ENCODE assay signal across 1 cellular context in the genomic region with DNA sequence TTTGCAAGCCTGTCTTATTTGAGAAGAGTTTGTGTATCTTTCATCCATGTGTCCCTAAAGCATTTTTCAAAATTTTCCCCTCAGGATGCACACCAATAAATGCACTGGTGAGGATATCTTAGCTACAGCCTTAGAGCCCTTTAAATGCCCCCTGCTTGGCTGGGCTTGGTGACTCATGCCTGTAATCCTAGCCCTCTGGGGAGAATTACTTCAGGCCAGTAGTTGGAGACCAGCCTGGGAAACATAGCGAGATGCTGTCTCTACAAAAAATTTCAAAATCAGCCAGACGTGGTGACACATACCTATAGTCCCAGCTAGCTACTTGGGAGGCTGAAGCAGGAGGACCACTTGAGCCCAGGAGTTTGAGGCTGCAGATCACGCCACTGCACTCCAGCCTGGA.
TF ChIP-seq lines count a peak whose summit lies in the region.

No MANE protein-coding gene starts in this region.

TF ChIP-seq in SK-N-SH, 30 proteins besides CTCF, POLR2A, EP300 and RAD21 (continued from another document):
- TF ChIP-seq FOSL2 (IDR thresholded peaks at IDR 0.05; ENCODE audit: borderline replicate concordance, low read depth) (peak; percentile 94), POLR2AphosphoS5 (IDR thresholded peaks at IDR 0.05; ENCODE audit: low read depth, low read length) (no peak; the same call in 1 of the 2 replicates), TCF12 (IDR thresholded peaks at IDR 0.05) (peak; percentile 68), MEF2A (IDR thresholded peaks at IDR 0.05; ENCODE audit: borderline replicate concordance, low read depth) (no peak; the same call in 1 of the 2 replicates), SIN3A (IDR thresholded peaks at IDR 0.05; ENCODE audit: borderline replicate concordance, low read depth, low read length) (0 out of 2 replicates have a peak, but pooled peaks have one; percentile 32), CHD2 (IDR thresholded peaks at IDR 0.05; ENCODE audit: low read length, partially characterized antibody) (no peak), GATA2 (CRISPR knock-in tag; IDR thresholded peaks at IDR 0.05) (no peak), RXRA (IDR thresholded peaks at IDR 0.05; ENCODE audit: borderline replicate concordance, low read depth) (peak; percentile 53; the same call in 1 of the 2 replicates), MXI1 (IDR thresholded peaks at IDR 0.05; ENCODE audit: low read depth, low read length) (no peak), RFX5 (IDR thresholded peaks at IDR 0.05; ENCODE audit: low read length) (no peak), GABPA (IDR thresholded peaks at IDR 0.05; ENCODE audit: low read depth) (no peak), NFIC (IDR thresholded peaks at IDR 0.05; ENCODE audit: borderline replicate concordance) (peak; percentile 53; the same call in 1 of the 2 replicates), FOXJ3 (CRISPR knock-in tag; IDR thresholded peaks at IDR 0.05) (no peak)
- TF ChIP-seq, protein P1, sequence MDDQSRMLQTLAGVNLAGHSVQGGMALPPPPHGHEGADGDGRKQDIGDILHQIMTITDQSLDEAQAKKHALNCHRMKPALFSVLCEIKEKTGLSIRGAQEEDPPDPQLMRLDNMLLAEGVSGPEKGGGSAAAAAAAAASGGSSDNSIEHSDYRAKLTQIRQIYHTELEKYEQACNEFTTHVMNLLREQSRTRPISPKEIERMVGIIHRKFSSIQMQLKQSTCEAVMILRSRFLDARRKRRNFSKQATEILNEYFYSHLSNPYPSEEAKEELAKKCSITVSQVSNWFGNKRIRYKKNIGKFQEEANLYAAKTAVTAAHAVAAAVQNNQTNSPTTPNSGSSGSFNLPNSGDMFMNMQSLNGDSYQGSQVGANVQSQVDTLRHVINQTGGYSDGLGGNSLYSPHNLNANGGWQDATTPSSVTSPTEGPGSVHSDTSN (IDR thresholded peaks at IDR 0.05): peak; percentile 39; the same call in 1 of the 2 replicates
- TF ChIP-seq, protein P2, sequence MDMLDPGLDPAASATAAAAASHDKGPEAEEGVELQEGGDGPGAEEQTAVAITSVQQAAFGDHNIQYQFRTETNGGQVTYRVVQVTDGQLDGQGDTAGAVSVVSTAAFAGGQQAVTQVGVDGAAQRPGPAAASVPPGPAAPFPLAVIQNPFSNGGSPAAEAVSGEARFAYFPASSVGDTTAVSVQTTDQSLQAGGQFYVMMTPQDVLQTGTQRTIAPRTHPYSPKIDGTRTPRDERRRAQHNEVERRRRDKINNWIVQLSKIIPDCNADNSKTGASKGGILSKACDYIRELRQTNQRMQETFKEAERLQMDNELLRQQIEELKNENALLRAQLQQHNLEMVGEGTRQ (IDR thresholded peaks at IDR 0.05; ENCODE audit: borderline replicate concordance, low read depth, low read length): no peak
- TF ChIP-seq, protein P3, sequence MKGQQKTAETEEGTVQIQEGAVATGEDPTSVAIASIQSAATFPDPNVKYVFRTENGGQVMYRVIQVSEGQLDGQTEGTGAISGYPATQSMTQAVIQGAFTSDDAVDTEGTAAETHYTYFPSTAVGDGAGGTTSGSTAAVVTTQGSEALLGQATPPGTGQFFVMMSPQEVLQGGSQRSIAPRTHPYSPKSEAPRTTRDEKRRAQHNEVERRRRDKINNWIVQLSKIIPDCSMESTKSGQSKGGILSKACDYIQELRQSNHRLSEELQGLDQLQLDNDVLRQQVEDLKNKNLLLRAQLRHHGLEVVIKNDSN (IDR thresholded peaks at IDR 0.05; ENCODE audit: borderline replicate concordance, low read depth): 0 out of 2 replicates have a peak, but pooled peaks have one; percentile 16
- TF ChIP-seq, protein P4, sequence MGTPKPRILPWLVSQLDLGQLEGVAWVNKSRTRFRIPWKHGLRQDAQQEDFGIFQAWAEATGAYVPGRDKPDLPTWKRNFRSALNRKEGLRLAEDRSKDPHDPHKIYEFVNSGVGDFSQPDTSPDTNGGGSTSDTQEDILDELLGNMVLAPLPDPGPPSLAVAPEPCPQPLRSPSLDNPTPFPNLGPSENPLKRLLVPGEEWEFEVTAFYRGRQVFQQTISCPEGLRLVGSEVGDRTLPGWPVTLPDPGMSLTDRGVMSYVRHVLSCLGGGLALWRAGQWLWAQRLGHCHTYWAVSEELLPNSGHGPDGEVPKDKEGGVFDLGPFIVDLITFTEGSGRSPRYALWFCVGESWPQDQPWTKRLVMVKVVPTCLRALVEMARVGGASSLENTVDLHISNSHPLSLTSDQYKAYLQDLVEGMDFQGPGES (IDR thresholded peaks at IDR 0.05; ENCODE audit: low read depth, low read length): no peak
- TF ChIP-seq, protein P5, sequence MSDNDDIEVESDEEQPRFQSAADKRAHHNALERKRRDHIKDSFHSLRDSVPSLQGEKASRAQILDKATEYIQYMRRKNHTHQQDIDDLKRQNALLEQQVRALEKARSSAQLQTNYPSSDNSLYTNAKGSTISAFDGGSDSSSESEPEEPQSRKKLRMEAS (IDR thresholded peaks at IDR 0.05; ENCODE audit: low read depth): peak; percentile 48; the same call in 1 of the 2 replicates
